Comparison of ENCODE assay signal across 8 cellular contexts in genomic region chr19:8654591-8655339, GRCh38. TPM values are rescaled to one million over a fixed set of nuclear protein-coding genes. Genes with fewer than 3 reads are reported as not detected.
DNase-seq lines count a peak whose midpoint lies in the region; ATAC-seq, FAIRE-seq and TF ChIP-seq lines count a peak whose summit lies in the region.

No MANE protein-coding gene starts in this region.

- intact Hi-C loops in HepG2 (cut with micrococcal nuclease; ENCODE audit: unreplicated experiment): loop anchor here (1.0 kb wide), 1 partner anchor 40 kb away; no protein-coding TSS in a partner anchor

- TF ChIP-seq RAD21 in HepG2 (CRISPR knock-in tag; IDR thresholded peaks at IDR 0.05): peak; percentile 71

- no peak overlapping the region for H3K27ac ChIP-seq in HepG2 (ENCODE audit: extremely low read length, insufficient read depth, low read length)

- H3K9ac ChIP-seq in HepG2 (ENCODE audit: insufficient read depth, low read depth, low read length): no peak overlapping the region

- TF ChIP-seq EP300 in HepG2 (IDR thresholded peaks at IDR 0.05; ENCODE audit: low read depth in 2 of 2, low read length in 2 of 2): no peak
- TF ChIP-seq EP300 in HepG2 (CRISPR knock-in tag; IDR thresholded peaks at IDR 0.05; ENCODE audit: borderline replicate concordance): no peak

- in situ Hi-C loops in HepG2 (cut with HindIII; ENCODE audit: extremely low pct_ligation_motif_present, low pct_unique_long_range_greater_than_20kb): loop anchor here (5.0 to 25.0 kb wide), 2 partner anchors 38 to 433 kb away; partner anchors contain the start of gene OR1M1

- BruUV-seq in HepG2 (replicated peaks; lab: Mats Ljungman, UMichigan): no TSS peak

- no peaks in the 10 kb centered on the region for H4K20me1 ChIP-seq in HepG2 (ENCODE audit: insufficient read depth, low read length)

- POLR2A ChIA-PET in GM10248 (lab: Yijun Ruan, JAX) (no interaction called here), HepG2 (lab: Yijun Ruan, JAX) (no interaction called here)

- no peaks in the 10 kb centered on the region for H3K9me3 ChIP-seq in HepG2 (ENCODE audit: low read length)

- H3K4me2 ChIP-seq in HepG2 (ENCODE audit: low read depth, low read length): peak overlapping the region; percentile 90

- CTCF ChIA-PET in GM10248 (lab: Yijun Ruan, JAX): interaction anchor here (0.7 to 3.7 kb wide), 16 partner anchors 8 to 426 kb away, joined by 3 to 73 read pairs (median 4); partner anchors contain the start of genes ACTL9 and NFILZ
- CTCF ChIA-PET in HepG2 (lab: Yijun Ruan, JAX; ENCODE audit: low intra/inter-chr PET ratio, low total read pairs): interaction anchor here (1.3 to 1.9 kb wide), 2 partner anchors 39 to 425 kb away, joined by 10 to 26 read pairs; no protein-coding TSS in a partner anchor

- H3K36me3 ChIP-seq in HepG2 (replicated peaks in 1 of 2; ENCODE audit: control insufficient read depth in 1 of 2, insufficient read depth in 2 of 2, low read length in 2 of 2): no peaks in the 10 kb centered on the region

- DNase-seq in GM10248 (ENCODE audit: extremely low spot score) (peak; percentile 79), MV-4-11 (lab: John Stamatoyannopoulos, UW) (peak; percentile 54), HepG2 (ENCODE audit: low spot score) (no peak)
- DNase-seq in central memory CD4-positive, alpha-beta T cell: peak; percentile 58
- DNase-seq in stimulated activated CD8-positive, alpha-beta memory T cell treated with anti-CD3 and anti-CD28 coated beads, Interleukin-12 subunit alpha, Interleukin-12 subunit beta, amount 100 ng/mL, for 1 hour (ENCODE audit: low read depth): peak; percentile 54

- 0 out of 2 replicates have a peak, but pooled peaks cover 5% of the 10 kb centered on the region for H3K4me1 ChIP-seq in HepG2 (ENCODE audit: insufficient read depth, low read length)

- no peaks in the 10 kb centered on the region for H3K79me2 ChIP-seq in HepG2 (ENCODE audit: insufficient read depth, low read length)

- 7% methylated on average over 8 of the region's 15 CpGs for WGBS in HepG2 (ENCODE audit: low lambda C conversion rate)

- TF ChIP-seq POLR2A in HepG2 (IDR thresholded peaks at IDR 0.05; ENCODE audit: insufficient read depth in 1 of 2, low read depth in 2 of 2, low read length in 2 of 2): no peak

- ATAC-seq in activated CD4-positive, CD25-positive, alpha-beta regulatory T cell treated with anti-CD3 and anti-CD28 coated beads, Interleukin-2, amount 50 U/mL, for 24 hours: peak; percentile 67 to 73
- ATAC-seq in HepG2: peak; percentile 69
- no peak for ATAC-seq in GM19035 (IDR thresholded peaks at IDR 0.05; ENCODE audit: unreplicated experiment)
- ATAC-seq in HG02884 (IDR thresholded peaks at IDR 0.05; ENCODE audit: unreplicated experiment): no peak

- H3K4me3 ChIP-seq in HepG2 (replicated peaks in 1 of 3; ENCODE audit: insufficient read depth in 1 of 3, low read depth in 2 of 3, low read length in 3 of 3): peak overlapping the region; percentile 32 to 65 (median 44); a peak in 3 of 6 replicates

- H2AFZ ChIP-seq in HepG2 (ENCODE audit: low read length): peak overlapping the region; percentile 97

- FAIRE-seq in HepG2 (lab: Jason Lieb, UNC): no peak

- peak; percentile 94 for TF ChIP-seq CTCF in GM10248 (IDR thresholded peaks at IDR 0.05; ENCODE audit: control extremely low read depth, extremely low read depth, low read depth, missing control alignments)
- TF ChIP-seq CTCF in HepG2 (CRISPR knock-in tag; IDR thresholded peaks at IDR 0.05): peak; percentile 80

- H3K27me3 ChIP-seq in HepG2 (ENCODE audit: control insufficient read depth in 1 of 2, insufficient read depth in 2 of 2, low read length in 2 of 2): peaks cover 0 to 40% of the 10 kb centered on the region in 2 experiments; a peak in 3 of 5 replicates

TF ChIP-seq in HepG2, 621 proteins besides CTCF, POLR2A, EP300 and RAD21 (continues in another document):
- TF ChIP-seq SUZ12 (IDR thresholded peaks at IDR 0.05; ENCODE audit: low read depth, low read length) (no peak), CENPX (CRISPR knock-in tag; IDR thresholded peaks at IDR 0.05) (no peak), ZNF740 (CRISPR knock-in tag; IDR thresholded peaks at IDR 0.05) (no peak)

RNA-seq across cellular contexts. Expression of gene NFILZ, which starts 24.3 kb away (rescaled TPM):
- total RNA-seq in HepG2 (2016; rRNA removed; fragmentation: Illumina TruSeq; extraction: Trizol): not detected in 2 replicates
- total RNA-seq in HepG2 (2016; cell fraction: cytosol; rRNA removed; fragmentation: Illumina TruSeq; extraction: Trizol; ENCODE audit: low read depth): not detected in 2 replicates
- not detected in 2 replicates for total RNA-seq in HepG2 (2016; cell fraction: insoluble cytoplasmic fraction; rRNA removed; fragmentation: Illumina TruSeq; extraction: Trizol)
- not detected in 2 replicates for total RNA-seq in HepG2 (2016; cell fraction: membrane; rRNA removed; fragmentation: Illumina TruSeq; extraction: Trizol)
- total RNA-seq in HepG2 (2016; cell fraction: nucleus; rRNA removed; fragmentation: Illumina TruSeq; extraction: Trizol): not detected in 2 replicates
- not detected in 2 replicates for polyA plus RNA-seq in HepG2 (2011; rRNA removed)
- polyA plus RNA-seq in HepG2 (2011; cell fraction: cytosol; rRNA removed): not detected in 2 replicates
- polyA plus RNA-seq in HepG2 (2011; cell fraction: nucleus; rRNA removed): not detected in 2 replicates
- not detected in 2 replicates for polyA plus RNA-seq in HepG2 (2012)
- polyA plus RNA-seq in HepG2 (2016; cell fraction: cytosol; fragmentation: Illumina TruSeq; extraction: Trizol; ENCODE audit: low read depth): not detected in 2 replicates
- polyA plus RNA-seq in HepG2 (2016; cell fraction: insoluble cytoplasmic fraction; fragmentation: Illumina TruSeq; extraction: Trizol; ENCODE audit: low read depth): not detected in 2 replicates
- not detected in 2 replicates for polyA plus RNA-seq in HepG2 (2016; cell fraction: membrane; fragmentation: Illumina TruSeq; extraction: Trizol; ENCODE audit: low read depth)
- polyA plus RNA-seq in HepG2 (2016; cell fraction: nucleus; fragmentation: Illumina TruSeq; extraction: Trizol; ENCODE audit: insufficient read depth, low read depth): not detected in 2 replicates
- polyA minus RNA-seq in HepG2 (2011; rRNA and poly(A)+ RNA removed; ENCODE audit: low replicate concordance): not detected in 2 replicates
- polyA minus RNA-seq in HepG2 (2011; cell fraction: cytosol; rRNA and poly(A)+ RNA removed): not detected in 2 replicates
- polyA minus RNA-seq in HepG2 (2011; cell fraction: nucleus; rRNA and poly(A)+ RNA removed): not detected in 2 replicates

RNA-seq across cellular contexts. Expression of gene ACTL9, which starts 43.8 kb away (rescaled TPM):
- total RNA-seq in HepG2 (2016; rRNA removed; fragmentation: Illumina TruSeq; extraction: Trizol): not detected in 2 replicates
- total RNA-seq in HepG2 (2016; cell fraction: cytosol; rRNA removed; fragmentation: Illumina TruSeq; extraction: Trizol; ENCODE audit: low read depth): not detected in 2 replicates
- not detected in 2 replicates for total RNA-seq in HepG2 (2016; cell fraction: insoluble cytoplasmic fraction; rRNA removed; fragmentation: Illumina TruSeq; extraction: Trizol)
- total RNA-seq in HepG2 (2016; cell fraction: membrane; rRNA removed; fragmentation: Illumina TruSeq; extraction: Trizol): not detected in 2 replicates
- total RNA-seq in HepG2 (2016; cell fraction: nucleus; rRNA removed; fragmentation: Illumina TruSeq; extraction: Trizol): not detected in 2 replicates
- not detected in 2 replicates for polyA plus RNA-seq in HepG2 (2011; rRNA removed)
- polyA plus RNA-seq in HepG2 (2011; cell fraction: cytosol; rRNA removed): not detected in 2 replicates
- not detected in 2 replicates for polyA plus RNA-seq in HepG2 (2011; cell fraction: nucleus; rRNA removed)
- not detected in 2 replicates for polyA plus RNA-seq in HepG2 (2012)
- polyA plus RNA-seq in HepG2 (2016; cell fraction: cytosol; fragmentation: Illumina TruSeq; extraction: Trizol; ENCODE audit: low read depth): not detected in 2 replicates
- not detected in 2 replicates for polyA plus RNA-seq in HepG2 (2016; cell fraction: insoluble cytoplasmic fraction; fragmentation: Illumina TruSeq; extraction: Trizol; ENCODE audit: low read depth)
- not detected in 2 replicates for polyA plus RNA-seq in HepG2 (2016; cell fraction: membrane; fragmentation: Illumina TruSeq; extraction: Trizol; ENCODE audit: low read depth)
- not detected in 2 replicates for polyA plus RNA-seq in HepG2 (2016; cell fraction: nucleus; fragmentation: Illumina TruSeq; extraction: Trizol; ENCODE audit: insufficient read depth, low read depth)
- polyA minus RNA-seq in HepG2 (2011; rRNA and poly(A)+ RNA removed; ENCODE audit: low replicate concordance): not detected in 2 replicates
- not detected in 2 replicates for polyA minus RNA-seq in HepG2 (2011; cell fraction: cytosol; rRNA and poly(A)+ RNA removed)
- not detected in 2 replicates for polyA minus RNA-seq in HepG2 (2011; cell fraction: nucleus; rRNA and poly(A)+ RNA removed)

RNA-seq across cellular contexts. Expression of gene ADAMTS10, which starts 44.2 kb away (rescaled TPM):
- total RNA-seq in HepG2 (2016; rRNA removed; fragmentation: Illumina TruSeq; extraction: Trizol): 0.49 TPM in 1 of 2 replicates, not detected in the other
- total RNA-seq in HepG2 (2016; cell fraction: cytosol; rRNA removed; fragmentation: Illumina TruSeq; extraction: Trizol; ENCODE audit: low read depth): not detected in 2 replicates
- 0.24 TPM in 1 of 2 replicates, not detected in the other for total RNA-seq in HepG2 (2016; cell fraction: insoluble cytoplasmic fraction; rRNA removed; fragmentation: Illumina TruSeq; extraction: Trizol)
- total RNA-seq in HepG2 (2016; cell fraction: membrane; rRNA removed; fragmentation: Illumina TruSeq; extraction: Trizol): not detected in 2 replicates
- total RNA-seq in HepG2 (2016; cell fraction: nucleus; rRNA removed; fragmentation: Illumina TruSeq; extraction: Trizol): 1.2 TPM in 1 of 2 replicates, not detected in the other
- polyA plus RNA-seq in HepG2 (2011; rRNA removed): 1.7 and 3.0 TPM in 2 replicates
- 0.46 and 0.68 TPM in 2 replicates for polyA plus RNA-seq in HepG2 (2011; cell fraction: cytosol; rRNA removed)
- polyA plus RNA-seq in HepG2 (2011; cell fraction: nucleus; rRNA removed): 33.0 and 37.3 TPM in 2 replicates
- 2.1 and 3.0 TPM in 2 replicates for polyA plus RNA-seq in HepG2 (2012)
- not detected in 2 replicates for polyA plus RNA-seq in HepG2 (2016; cell fraction: cytosol; fragmentation: Illumina TruSeq; extraction: Trizol; ENCODE audit: low read depth)
- not detected in 2 replicates for polyA plus RNA-seq in HepG2 (2016; cell fraction: insoluble cytoplasmic fraction; fragmentation: Illumina TruSeq; extraction: Trizol; ENCODE audit: low read depth)
- polyA plus RNA-seq in HepG2 (2016; cell fraction: membrane; fragmentation: Illumina TruSeq; extraction: Trizol; ENCODE audit: low read depth): not detected in 2 replicates
- polyA plus RNA-seq in HepG2 (2016; cell fraction: nucleus; fragmentation: Illumina TruSeq; extraction: Trizol; ENCODE audit: insufficient read depth, low read depth): 0.67 and 1.2 TPM in 2 replicates
- 1.9 and 2.8 TPM in 2 replicates for polyA minus RNA-seq in HepG2 (2011; rRNA and poly(A)+ RNA removed; ENCODE audit: low replicate concordance)
- 0.79 TPM in 1 of 2 replicates, not detected in the other for polyA minus RNA-seq in HepG2 (2011; cell fraction: cytosol; rRNA and poly(A)+ RNA removed)
- 7.1 and 8.1 TPM in 2 replicates for polyA minus RNA-seq in HepG2 (2011; cell fraction: nucleus; rRNA and poly(A)+ RNA removed)

Comparison
In these comparisons a context has a peak if more than half of its experiments do, and no peak if none do; other contexts are left out.
1. ATAC-seq: peak in activated CD4-positive, CD25-positive, alpha-beta regulatory T cell treated with anti-CD3 and anti-CD28 coated beads, Interleukin-2, amount 50 U/mL, for 24 hours (2 of 2) and HepG2 (single experiment); none in GM19035 (single experiment) and HG02884 (single experiment).